In genomic region chr2:85596486-85597143, GRCh38 we compare ENCODE assay signal across 7 cellular contexts. TPM values are rescaled to one million over a fixed set of nuclear protein-coding genes. Genes with fewer than 3 reads are reported as not detected.
A peak's percentile ranks its signal among the peaks of the same experiment; 100 is the strongest.
DNase-seq lines count a peak whose midpoint lies in the region; ATAC-seq and TF ChIP-seq lines count a peak whose summit lies in the region.

No MANE protein-coding gene starts in this region.

- CTCF ChIA-PET in activated CD8-positive, alpha-beta T cell treated with anti-CD3 and anti-CD28 coated beads for 36 hours (lab: Charles Lee) = interaction anchor here (0.7 to 4.1 kb wide), 4 partner anchors 9 to 178 kb away, joined by 3 to 14 read pairs (median 6); no protein-coding TSS in a partner anchor

- peaks cover 33% of the 10 kb centered on the region for H3K36me3 ChIP-seq in iPS-20b (ENCODE audit: insufficient read depth, low read depth, low read length)

- no peak for TF ChIP-seq CTCF in HFFc6 (IDR thresholded peaks at IDR 0.05)
- TF ChIP-seq CTCF in activated CD8-positive, alpha-beta T cell treated with anti-CD3 and anti-CD28 coated beads for 36 hours (IDR thresholded peaks at IDR 0.05) = no peak

- peaks cover 7% of the 10 kb centered on the region; the same call in 1 of the 2 replicates for H3K4me1 ChIP-seq in iPS-20b (ENCODE audit: insufficient read depth, low read length)

- H3K9me3 Mint-ChIP-seq in HFFc6 = no peaks in the 10 kb centered on the region
- no peaks in the 10 kb centered on the region for H3K9me3 Mint-ChIP-seq in activated CD8-positive, alpha-beta T cell treated with anti-CD3 and anti-CD28 coated beads for 36 hours
- H3K9me3 Mint-ChIP-seq in stimulated activated naive B cell treated with anti-CD40 and anti-IgM and Interleukin-4, amounts not matched to agents 10 μg/mL and 1 μg/mL and 100 μg/mL, for 72 hours = no peaks in the 10 kb centered on the region

- DNase-seq in HFFc6 (no peak), NCI-H2029 (lab: John Stamatoyannopoulos, UW) (no peak), middle frontal gyrus (ENCODE audit: extremely low spot score, low spot score) (no peak)
- DNase-seq in activated CD8-positive, alpha-beta T cell treated with anti-CD3 and anti-CD28 coated beads for 36 hours = no peak
- no peak for DNase-seq in stimulated activated naive B cell treated with anti-CD40 and anti-IgM and Interleukin-4, amounts not matched to agents 10 μg/mL and 1 μg/mL and 100 μg/mL, for 72 hours

- H3K4me1 Mint-ChIP-seq in HFFc6 (ENCODE audit: low read depth) = peaks cover 29% of the 10 kb centered on the region
- peaks cover 36% of the 10 kb centered on the region for H3K4me1 Mint-ChIP-seq in activated CD8-positive, alpha-beta T cell treated with anti-CD3 and anti-CD28 coated beads for 36 hours (ENCODE audit: low read depth)
- peaks cover 34 to 56% of the 10 kb centered on the region in 2 donors for H3K4me1 Mint-ChIP-seq in stimulated activated naive B cell treated with anti-CD40 and anti-IgM and Interleukin-4, amounts not matched to agents 10 μg/mL and 1 μg/mL and 100 μg/mL, for 72 hours

- POLR2A ChIA-PET in activated CD8-positive, alpha-beta T cell treated with anti-CD3 and anti-CD28 coated beads for 36 hours (lab: Charles Lee) = interaction anchor here (0.9 to 3.3 kb wide), 12 partner anchors 10 to 168 kb away, joined by 3 to 13 read pairs (median 4); partner anchors contain the start of genes GGCX, USP39, VAMP5 and VAMP8

- peak overlapping the region; percentile 89 for H3K27ac Mint-ChIP-seq in HFFc6
- peak overlapping the region; percentile 58 for H3K27ac Mint-ChIP-seq in activated CD8-positive, alpha-beta T cell treated with anti-CD3 and anti-CD28 coated beads for 36 hours
- H3K27ac Mint-ChIP-seq in stimulated activated naive B cell treated with anti-CD40 and anti-IgM and Interleukin-4, amounts not matched to agents 10 μg/mL and 1 μg/mL and 100 μg/mL, for 72 hours = peak overlapping the region; percentile 59

- H3K27ac ChIP-seq in iPS-20b (ENCODE audit: low read length) = no peak overlapping the region

- intact Hi-C loops in activated CD8-positive, alpha-beta T cell treated with anti-CD3 and anti-CD28 coated beads for 36 hours (cut with micrococcal nuclease) = no loop called here

- H3K9me3 ChIP-seq in iPS-20b (ENCODE audit: insufficient read depth, low read depth, low read length) = no peaks in the 10 kb centered on the region

- peak overlapping the region; percentile 87 for H3K4me3 ChIP-seq in iPS-20b (ENCODE audit: low read length)

- peaks cover 2% of the 10 kb centered on the region; the same call in 1 of the 2 replicates for H3K27me3 Mint-ChIP-seq in HFFc6 (ENCODE audit: insufficient read depth)
- no peaks in the 10 kb centered on the region for H3K27me3 Mint-ChIP-seq in activated CD8-positive, alpha-beta T cell treated with anti-CD3 and anti-CD28 coated beads for 36 hours
- H3K27me3 Mint-ChIP-seq in stimulated activated naive B cell treated with anti-CD40 and anti-IgM and Interleukin-4, amounts not matched to agents 10 μg/mL and 1 μg/mL and 100 μg/mL, for 72 hours = no peaks in the 10 kb centered on the region

- H3K4me3 Mint-ChIP-seq in HFFc6 = peak overlapping the region; percentile 96
- H3K4me3 Mint-ChIP-seq in activated CD8-positive, alpha-beta T cell treated with anti-CD3 and anti-CD28 coated beads for 36 hours = peak overlapping the region; percentile 88
- H3K4me3 Mint-ChIP-seq in stimulated activated naive B cell treated with anti-CD40 and anti-IgM and Interleukin-4, amounts not matched to agents 10 μg/mL and 1 μg/mL and 100 μg/mL, for 72 hours = peak overlapping the region; percentile 90 to 100

- H3K9ac ChIP-seq in iPS-20b (ENCODE audit: low read depth, low read length) = peak overlapping the region; percentile 87

- no peak for ATAC-seq in activated CD8-positive, alpha-beta T cell treated with anti-CD3 and anti-CD28 coated beads for 36 hours
- no peak for ATAC-seq in stimulated activated naive B cell treated with anti-CD40 and anti-IgM and Interleukin-4, amounts not matched to agents 10 μg/mL and 1 μg/mL and 100 μg/mL, for 72 hours (replicated peaks)
- no peak for ATAC-seq in GM19324 (IDR thresholded peaks at IDR 0.05; ENCODE audit: low FRiP score, unreplicated experiment)

- H3K36me3 Mint-ChIP-seq in HFFc6 (ENCODE audit: low read depth) = peaks cover under 1% of the 10 kb centered on the region; the same call in 1 of the 2 replicates
- H3K36me3 Mint-ChIP-seq in activated CD8-positive, alpha-beta T cell treated with anti-CD3 and anti-CD28 coated beads for 36 hours (ENCODE audit: low read depth) = peaks cover 11% of the 10 kb centered on the region
- peaks cover 10 to 13% of the 10 kb centered on the region in 2 donors for H3K36me3 Mint-ChIP-seq in stimulated activated naive B cell treated with anti-CD40 and anti-IgM and Interleukin-4, amounts not matched to agents 10 μg/mL and 1 μg/mL and 100 μg/mL, for 72 hours

- no peaks in the 10 kb centered on the region for H3K27me3 ChIP-seq in iPS-20b (ENCODE audit: insufficient read depth, low read length)

RNA-seq across cellular contexts. Expression of gene RNF181, which starts 1.1 kb away (rescaled TPM):
- total RNA-seq in HFFc6 (2021; fragmentation: NEBNext Ultra II Directional; extraction: Animal tissue kit (Norgen Biotek cat#: 25700)) = 100 to 1,000 TPM; 121 to 160 (median 146) TPM
- 100 to 1,000 TPM; 112 to 117 TPM for total RNA-seq in activated CD8-positive, alpha-beta T cell treated with anti-CD3 and anti-CD28 coated beads for 36 hours

RNA-seq across cellular contexts. Expression of gene TMEM150A, which starts 5.9 kb away (rescaled TPM):
- total RNA-seq in HFFc6 (2021; fragmentation: NEBNext Ultra II Directional; extraction: Animal tissue kit (Norgen Biotek cat#: 25700)) = 10 to 100 TPM; 10.3 to 20.4 (median 12.7) TPM
- 1 to 10 TPM; 1.0 to 1.2 TPM for total RNA-seq in activated CD8-positive, alpha-beta T cell treated with anti-CD3 and anti-CD28 coated beads for 36 hours

RNA-seq across cellular contexts. Expression of gene VAMP5, which starts 12.4 kb away (rescaled TPM):
- 10 to 100 TPM; 51.2 to 84.2 (median 71.4) TPM for total RNA-seq in HFFc6 (2021; fragmentation: NEBNext Ultra II Directional; extraction: Animal tissue kit (Norgen Biotek cat#: 25700))
- total RNA-seq in activated CD8-positive, alpha-beta T cell treated with anti-CD3 and anti-CD28 coated beads for 36 hours = 10 to 100 TPM; 28.0 to 29.4 TPM

RNA-seq across cellular contexts. Expression of gene C2orf68, which starts 15.3 kb away (rescaled TPM):
- total RNA-seq in HFFc6 (2021; fragmentation: NEBNext Ultra II Directional; extraction: Animal tissue kit (Norgen Biotek cat#: 25700)) = 10 to 100 TPM; 13.7 to 17.6 (median 16.0) TPM
- total RNA-seq in activated CD8-positive, alpha-beta T cell treated with anti-CD3 and anti-CD28 coated beads for 36 hours = 10 to 100 TPM; 25.4 to 29.1 TPM

RNA-seq across cellular contexts. Expression of gene VAMP8, which starts 19.2 kb away (rescaled TPM):
- total RNA-seq in HFFc6 (2021; fragmentation: NEBNext Ultra II Directional; extraction: Animal tissue kit (Norgen Biotek cat#: 25700)) = under 1 TPM in 4 of 6 experiments, not detected in 2; 0.31 to 0.46 (median 0.35) TPM
- 10 to 100 TPM; 84.5 to 91.1 TPM for total RNA-seq in activated CD8-positive, alpha-beta T cell treated with anti-CD3 and anti-CD28 coated beads for 36 hours

Comparison
In these comparisons a context has a peak if more than half of its experiments do, and no peak if none do; other contexts are left out.
1. RNA of gene TMEM150A, which starts 5.9 kb away (total RNA-seq): 10.3 to 20.4 TPM in HFFc6; 1.0 to 1.2 TPM in activated CD8-positive, alpha-beta T cell treated with anti-CD3 and anti-CD28 coated beads for 36 hours; every median in the first group is over 4 times any median in the second.
2. Peak in every context shown above with its lines, with median percentiles within 50 percentile points of each other: H3K27ac Mint-ChIP-seq and H3K4me3 Mint-ChIP-seq.